In genomic region chr19:58451358-58452101, GRCh38 we compare ENCODE assay signal across 8 cellular contexts. TPM values are rescaled to one million over a fixed set of nuclear protein-coding genes. Genes with fewer than 3 reads are reported as not detected.
A peak's percentile ranks its signal among the peaks of the same experiment; 100 is the strongest.
DNase-seq lines count a peak whose midpoint lies in the region; ATAC-seq and TF ChIP-seq lines count a peak whose summit lies in the region.

TSS of gene ZNF324B (plus strand) at chr19:58451622. CDS start at chr19:58453702, 2,080 bp downstream.

- peak within 1 kb of the TSS; percentile 79 for H2AFZ ChIP-seq in OCI-LY3 (ENCODE audit: low read depth, low read length)

- no peak within 1 kb of the TSS for H3K27ac ChIP-seq in OCI-LY3 (ENCODE audit: low read length)

- peaks cover 4% of the 10 kb centered on the region; the same call in 1 of the 2 replicates for H3K79me2 ChIP-seq in OCI-LY3 (ENCODE audit: low read length)

- ATAC-seq in GM21528 (IDR thresholded peaks at IDR 0.05; ENCODE audit: low FRiP score, unreplicated experiment): peak; percentile 87

- peak within 1 kb of the TSS; percentile 83 for H3K4me2 ChIP-seq in OCI-LY3 (ENCODE audit: low read length)

- peak within 1 kb of the TSS; percentile 70 for H3K9ac ChIP-seq in OCI-LY3 (ENCODE audit: low read length)

- H3K9me3 ChIP-seq in OCI-LY3 (ENCODE audit: insufficient read depth, low read length) (peaks cover 13% of the 10 kb centered on the region), mononuclear cell (ENCODE audit: low read depth, low read length) (no peaks in the 10 kb centered on the region)

- H4K20me1 ChIP-seq in OCI-LY3 (ENCODE audit: insufficient read depth, low read length): no peaks in the 10 kb centered on the region

- TF ChIP-seq CTCF in OCI-LY3 (IDR thresholded peaks at IDR 0.05; ENCODE audit: low read depth, low read length): no peak
- TF ChIP-seq CTCF in epithelial cell of esophagus (IDR thresholded peaks at IDR 0.05; ENCODE audit: insufficient read depth, low read depth, low read length, missing control alignments): no peak

- H3K36me3 ChIP-seq in OCI-LY3 (replicated peaks; ENCODE audit: low read depth, low read length): peaks cover 7% of the 10 kb centered on the region

- H3K4me1 ChIP-seq in OCI-LY3 (ENCODE audit: low read length) (peaks cover 8% of the 10 kb centered on the region), mononuclear cell (ENCODE audit: insufficient read depth, low read length) (peaks cover 6% of the 10 kb centered on the region)

- peak; percentile 93 for DNase-seq in DMS 273 treated with DMSO at 0.1 percent for 48 hours (lab: John Stamatoyannopoulos, UW)
- DNase-seq in HuH-7.5 (ENCODE audit: low spot score): peak; percentile 97
- peak; percentile 96 for DNase-seq in activated CD8-positive, alpha-beta memory T cell treated with anti-CD3 and anti-CD28 coated beads, Interleukin-2, amount 50 U/mL, for 48 hours
- peak; percentile 96 for DNase-seq in epithelial cell of esophagus (ENCODE audit: low read depth)
- peak; percentile 94 to 95 for DNase-seq in stimulated activated CD8-positive, alpha-beta memory T cell treated with anti-CD3 and anti-CD28 coated beads, Interleukin-2, amount 100 ng/mL, for 48 hours (ENCODE audit: low read depth in 2 of 2)

- peak within 1 kb of the TSS; percentile 86 for H3K4me3 ChIP-seq in OCI-LY3 (ENCODE audit: low read length)
- H3K4me3 ChIP-seq in epithelial cell of esophagus (ENCODE audit: low read length): peak within 1 kb of the TSS; percentile 61
- peak within 1 kb of the TSS; percentile 71 for H3K4me3 ChIP-seq in mononuclear cell (ENCODE audit: low read length)

- H3K27me3 ChIP-seq in OCI-LY3 (ENCODE audit: low read depth, low read length) (peaks cover 9% of the 10 kb centered on the region; the same call in 1 of the 2 replicates), mononuclear cell (ENCODE audit: insufficient read depth, low read length) (peaks cover 3% of the 10 kb centered on the region)

RNA-seq across cellular contexts. Expression of gene ZNF324B, which starts in this region (rescaled TPM):
- 3.6 TPM for total RNA-seq in mononuclear cell
